ENCODE assay signal across 2 cellular contexts in the genomic region with DNA sequence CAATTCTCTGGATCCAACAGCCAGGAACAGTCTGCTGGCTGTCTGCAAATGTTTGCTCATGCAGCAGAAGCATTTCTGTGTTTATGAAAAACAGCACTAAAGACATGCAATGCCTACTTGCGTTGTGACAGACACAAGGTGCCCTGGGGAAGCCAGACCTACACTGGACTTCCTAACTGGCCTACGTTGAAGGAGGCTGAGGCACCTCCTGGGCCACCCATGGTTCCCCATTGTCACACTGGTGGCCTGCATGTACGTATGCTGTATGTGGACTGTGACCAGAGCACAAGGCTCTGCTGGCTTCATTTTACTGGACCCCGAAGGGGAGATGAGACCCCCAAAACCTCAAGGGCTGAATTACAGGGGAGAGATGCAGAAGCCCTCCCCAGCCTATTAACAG.
A peak's percentile ranks its signal among the peaks of the same experiment; 100 is the strongest.
TF ChIP-seq lines count a peak whose summit lies in the region.

No MANE protein-coding gene starts in this region.

TF ChIP-seq in GM23338, 12 proteins besides CTCF, POLR2A, EP300 and RAD21:
- TF ChIP-seq NANOG (IDR thresholded peaks at IDR 0.05; ENCODE audit: borderline replicate concordance) (no peak), ZNF114 (CRISPR knock-in tag; IDR thresholded peaks at IDR 0.05) (no peak), STAT1 (IDR thresholded peaks at IDR 0.05; ENCODE audit: unreplicated experiment) (no peak), EZH2phosphoT487 (IDR thresholded peaks at IDR 0.05; ENCODE audit: unreplicated experiment) (no peak), ZNF331 (CRISPR knock-in tag; IDR thresholded peaks at IDR 0.05; ENCODE audit: low read depth) (no peak), CREB1 (CRISPR knock-in tag; IDR thresholded peaks at IDR 0.05; ENCODE audit: low read depth) (no peak)
- TF ChIP-seq, protein P1, sequence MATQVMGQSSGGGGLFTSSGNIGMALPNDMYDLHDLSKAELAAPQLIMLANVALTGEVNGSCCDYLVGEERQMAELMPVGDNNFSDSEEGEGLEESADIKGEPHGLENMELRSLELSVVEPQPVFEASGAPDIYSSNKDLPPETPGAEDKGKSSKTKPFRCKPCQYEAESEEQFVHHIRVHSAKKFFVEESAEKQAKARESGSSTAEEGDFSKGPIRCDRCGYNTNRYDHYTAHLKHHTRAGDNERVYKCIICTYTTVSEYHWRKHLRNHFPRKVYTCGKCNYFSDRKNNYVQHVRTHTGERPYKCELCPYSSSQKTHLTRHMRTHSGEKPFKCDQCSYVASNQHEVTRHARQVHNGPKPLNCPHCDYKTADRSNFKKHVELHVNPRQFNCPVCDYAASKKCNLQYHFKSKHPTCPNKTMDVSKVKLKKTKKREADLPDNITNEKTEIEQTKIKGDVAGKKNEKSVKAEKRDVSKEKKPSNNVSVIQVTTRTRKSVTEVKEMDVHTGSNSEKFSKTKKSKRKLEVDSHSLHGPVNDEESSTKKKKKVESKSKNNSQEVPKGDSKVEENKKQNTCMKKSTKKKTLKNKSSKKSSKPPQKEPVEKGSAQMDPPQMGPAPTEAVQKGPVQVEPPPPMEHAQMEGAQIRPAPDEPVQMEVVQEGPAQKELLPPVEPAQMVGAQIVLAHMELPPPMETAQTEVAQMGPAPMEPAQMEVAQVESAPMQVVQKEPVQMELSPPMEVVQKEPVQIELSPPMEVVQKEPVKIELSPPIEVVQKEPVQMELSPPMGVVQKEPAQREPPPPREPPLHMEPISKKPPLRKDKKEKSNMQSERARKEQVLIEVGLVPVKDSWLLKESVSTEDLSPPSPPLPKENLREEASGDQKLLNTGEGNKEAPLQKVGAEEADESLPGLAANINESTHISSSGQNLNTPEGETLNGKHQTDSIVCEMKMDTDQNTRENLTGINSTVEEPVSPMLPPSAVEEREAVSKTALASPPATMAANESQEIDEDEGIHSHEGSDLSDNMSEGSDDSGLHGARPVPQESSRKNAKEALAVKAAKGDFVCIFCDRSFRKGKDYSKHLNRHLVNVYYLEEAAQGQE (IDR thresholded peaks at IDR 0.05; ENCODE audit: unreplicated experiment) = no peak
- TF ChIP-seq, protein P2, sequence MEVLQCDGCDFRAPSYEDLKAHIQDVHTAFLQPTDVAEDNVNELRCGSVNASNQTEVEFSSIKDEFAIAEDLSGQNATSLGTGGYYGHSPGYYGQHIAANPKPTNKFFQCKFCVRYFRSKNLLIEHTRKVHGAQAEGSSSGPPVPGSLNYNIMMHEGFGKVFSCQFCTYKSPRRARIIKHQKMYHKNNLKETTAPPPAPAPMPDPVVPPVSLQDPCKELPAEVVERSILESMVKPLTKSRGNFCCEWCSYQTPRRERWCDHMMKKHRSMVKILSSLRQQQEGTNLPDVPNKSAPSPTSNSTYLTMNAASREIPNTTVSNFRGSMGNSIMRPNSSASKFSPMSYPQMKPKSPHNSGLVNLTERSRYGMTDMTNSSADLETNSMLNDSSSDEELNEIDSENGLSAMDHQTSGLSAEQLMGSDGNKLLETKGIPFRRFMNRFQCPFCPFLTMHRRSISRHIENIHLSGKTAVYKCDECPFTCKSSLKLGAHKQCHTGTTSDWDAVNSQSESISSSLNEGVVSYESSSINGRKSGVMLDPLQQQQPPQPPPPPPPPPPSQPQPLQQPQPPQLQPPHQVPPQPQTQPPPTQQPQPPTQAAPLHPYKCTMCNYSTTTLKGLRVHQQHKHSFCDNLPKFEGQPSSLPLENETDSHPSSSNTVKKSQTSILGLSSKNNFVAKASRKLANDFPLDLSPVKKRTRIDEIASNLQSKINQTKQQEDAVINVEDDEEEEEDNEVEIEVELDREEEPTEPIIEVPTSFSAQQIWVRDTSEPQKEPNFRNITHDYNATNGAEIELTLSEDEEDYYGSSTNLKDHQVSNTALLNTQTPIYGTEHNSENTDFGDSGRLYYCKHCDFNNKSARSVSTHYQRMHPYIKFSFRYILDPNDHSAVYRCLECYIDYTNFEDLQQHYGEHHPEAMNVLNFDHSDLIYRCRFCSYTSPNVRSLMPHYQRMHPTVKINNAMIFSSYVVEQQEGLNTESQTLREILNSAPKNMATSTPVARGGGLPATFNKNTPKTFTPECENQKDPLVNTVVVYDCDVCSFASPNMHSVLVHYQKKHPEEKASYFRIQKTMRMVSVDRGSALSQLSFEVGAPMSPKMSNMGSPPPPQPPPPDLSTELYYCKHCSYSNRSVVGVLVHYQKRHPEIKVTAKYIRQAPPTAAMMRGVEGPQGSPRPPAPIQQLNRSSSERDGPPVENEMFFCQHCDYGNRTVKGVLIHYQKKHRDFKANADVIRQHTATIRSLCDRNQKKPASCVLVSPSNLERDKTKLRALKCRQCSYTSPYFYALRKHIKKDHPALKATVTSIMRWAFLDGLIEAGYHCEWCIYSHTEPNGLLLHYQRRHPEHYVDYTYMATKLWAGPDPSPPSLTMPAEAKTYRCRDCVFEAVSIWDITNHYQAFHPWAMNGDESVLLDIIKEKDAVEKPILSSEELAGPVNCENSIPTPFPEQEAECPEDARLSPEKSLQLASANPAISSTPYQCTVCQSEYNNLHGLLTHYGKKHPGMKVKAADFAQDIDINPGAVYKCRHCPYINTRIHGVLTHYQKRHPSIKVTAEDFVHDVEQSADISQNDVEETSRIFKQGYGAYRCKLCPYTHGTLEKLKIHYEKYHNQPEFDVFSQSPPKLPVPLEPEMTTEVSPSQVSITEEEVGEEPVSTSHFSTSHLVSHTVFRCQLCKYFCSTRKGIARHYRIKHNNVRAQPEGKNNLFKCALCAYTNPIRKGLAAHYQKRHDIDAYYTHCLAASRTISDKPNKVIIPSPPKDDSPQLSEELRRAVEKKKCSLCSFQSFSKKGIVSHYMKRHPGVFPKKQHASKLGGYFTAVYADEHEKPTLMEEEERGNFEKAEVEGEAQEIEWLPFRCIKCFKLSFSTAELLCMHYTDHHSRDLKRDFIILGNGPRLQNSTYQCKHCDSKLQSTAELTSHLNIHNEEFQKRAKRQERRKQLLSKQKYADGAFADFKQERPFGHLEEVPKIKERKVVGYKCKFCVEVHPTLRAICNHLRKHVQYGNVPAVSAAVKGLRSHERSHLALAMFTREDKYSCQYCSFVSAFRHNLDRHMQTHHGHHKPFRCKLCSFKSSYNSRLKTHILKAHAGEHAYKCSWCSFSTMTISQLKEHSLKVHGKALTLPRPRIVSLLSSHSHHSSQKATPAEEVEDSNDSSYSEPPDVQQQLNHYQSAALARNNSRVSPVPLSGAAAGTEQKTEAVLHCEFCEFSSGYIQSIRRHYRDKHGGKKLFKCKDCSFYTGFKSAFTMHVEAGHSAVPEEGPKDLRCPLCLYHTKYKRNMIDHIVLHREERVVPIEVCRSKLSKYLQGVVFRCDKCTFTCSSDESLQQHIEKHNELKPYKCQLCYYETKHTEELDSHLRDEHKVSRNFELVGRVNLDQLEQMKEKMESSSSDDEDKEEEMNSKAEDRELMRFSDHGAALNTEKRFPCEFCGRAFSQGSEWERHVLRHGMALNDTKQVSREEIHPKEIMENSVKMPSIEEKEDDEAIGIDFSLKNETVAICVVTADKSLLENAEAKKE (CRISPR knock-in tag; IDR thresholded peaks at IDR 0.05) = no peak

TF ChIP-seq in HepG2, 621 proteins besides CTCF, POLR2A, EP300 and RAD21:
- TF ChIP-seq RBM22 (optimal IDR thresholded peaks at IDR 0.05; ENCODE audit: low read length) = peak; percentile 39
- no peak for TF ChIP-seq ZNF136 (CRISPR knock-in tag; IDR thresholded peaks at IDR 0.05; ENCODE audit: low read depth)
